Comparison of ENCODE assay signal across 24 cellular contexts in the genomic region with DNA sequence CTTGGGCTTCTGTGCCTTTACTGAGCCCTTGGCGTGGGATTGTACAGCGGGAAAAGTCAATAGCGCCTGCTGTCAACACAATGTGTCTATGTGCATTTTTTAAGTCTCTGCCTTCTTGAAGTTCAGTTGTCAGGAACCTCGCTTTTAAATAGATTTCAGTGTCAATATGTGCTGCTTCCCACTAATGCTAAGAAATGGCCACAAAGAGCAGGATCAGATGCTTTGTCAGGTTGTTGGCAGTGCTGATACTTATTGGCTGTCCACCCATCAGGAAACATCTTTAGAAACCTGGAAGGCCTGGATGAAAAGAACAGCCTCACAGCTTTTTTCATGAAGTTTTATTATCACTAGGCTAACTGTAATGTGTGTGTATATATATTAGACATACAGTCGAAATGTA.
DNase-seq lines count a peak whose midpoint lies in the region; FAIRE-seq and TF ChIP-seq lines count a peak whose summit lies in the region.
"Had no signal": no experiment of that assay in that cellular context is flagged by ENCODE, and none has a peak within 500 bp of the region (broad histone marks: within the 10 kb centered on the region; RNA-seq: fewer than 3 reads in every experiment).

No MANE protein-coding gene starts in this region.

- H3K79me2 ChIP-seq in neural progenitor cell (ENCODE audit: low read depth), result no peaks in the 10 kb centered on the region

- no peak overlapping the region for H3K4me3 Mint-ChIP-seq in neural progenitor cell
- H3K4me3 Mint-ChIP-seq: B cell; CD4-positive, CD25-positive, alpha-beta regulatory T cell; CD8-positive, alpha-beta T cell had no signal

- H4K20me1 ChIP-seq in neural progenitor cell (ENCODE audit: low read depth), result no peaks in the 10 kb centered on the region
- H4K20me1 ChIP-seq: BLaER1 had no signal

- H3K27ac Mint-ChIP-seq in neural progenitor cell, result peak overlapping the region; percentile 5
- H3K27ac Mint-ChIP-seq: B cell; CD4-positive, CD25-positive, alpha-beta regulatory T cell; CD8-positive, alpha-beta T cell had no signal

- H3K4me3 ChIP-seq in neural progenitor cell (no peak overlapping the region), kidney (ENCODE audit: low read length in 2 of 2) (no peak overlapping the region)
- H3K4me3 ChIP-seq: BLaER1, GM23248 had no signal

- H3K9me3 ChIP-seq in neural progenitor cell (ENCODE audit: low read depth), result no peaks in the 10 kb centered on the region
- no peaks in the 10 kb centered on the region for H3K9me3 ChIP-seq in kidney (ENCODE audit: control insufficient read depth in 1 of 2, low read length in 2 of 2)
- H3K9me3 ChIP-seq: BLaER1, Caco-2 had no signal

- no peak for FAIRE-seq in kidney (lab: Jason Lieb, UNC)
- FAIRE-seq: A204.1, G401.6, GM12892, GM19239, H1 had no signal

- intact Hi-C loops in kidney (cut with DNase I), result no loop called here

- no peaks in the 10 kb centered on the region for H3K27me3 ChIP-seq in neural progenitor cell
- H3K27me3 ChIP-seq: BLaER1 had no signal

- H2AFZ ChIP-seq in neural progenitor cell (replicated peaks), result peak overlapping the region; percentile 38
- H2AFZ ChIP-seq: GM23248 had no signal

- no peak overlapping the region for H3K27ac ChIP-seq in neural progenitor cell
- H3K27ac ChIP-seq in kidney (ENCODE audit: low read depth in 2 of 2, low read length in 2 of 2), result no peak overlapping the region
- H3K27ac ChIP-seq: 22Rv1, BLaER1, C4-2B, GM23248 had no signal

- peaks cover 13% of the 10 kb centered on the region for H3K4me1 Mint-ChIP-seq in neural progenitor cell
- H3K4me1 Mint-ChIP-seq: B cell; CD4-positive, CD25-positive, alpha-beta regulatory T cell had no signal

- H3F3A ChIP-seq in neural progenitor cell (ENCODE audit: low read depth), result no peaks in the 10 kb centered on the region

- no peak overlapping the region for H3K4me2 ChIP-seq in neural progenitor cell
- H3K4me2 ChIP-seq: BLaER1 had no signal

- H3K9me3 Mint-ChIP-seq in neural progenitor cell, result peaks cover 20% of the 10 kb centered on the region

- TF ChIP-seq CTCF in neural progenitor cell (IDR thresholded peaks at IDR 0.05) (no peak), kidney (IDR thresholded peaks at IDR 0.05; ENCODE audit: borderline replicate concordance, extremely low read depth, insufficient read depth) (no peak)

- H3K36me3 ChIP-seq in neural progenitor cell (no peaks in the 10 kb centered on the region), kidney (ENCODE audit: control insufficient read depth in 1 of 2, insufficient read depth in 2 of 2, low read length in 2 of 2) (no peaks in the 10 kb centered on the region)
- H3K36me3 ChIP-seq: BLaER1 had no signal

- no peak overlapping the region for H3K9ac ChIP-seq in neural progenitor cell
- no peak overlapping the region for H3K9ac ChIP-seq in kidney (ENCODE audit: low read length in 2 of 2)
- H3K9ac ChIP-seq: BLaER1, GM23248 had no signal

- no peaks in the 10 kb centered on the region for H3K27me3 Mint-ChIP-seq in neural progenitor cell (ENCODE audit: insufficient read depth, low read depth)
- H3K27me3 Mint-ChIP-seq: B cell; CD4-positive, CD25-positive, alpha-beta regulatory T cell had no signal

- peak; percentile 0 for DNase-seq in NCI-H2171 treated with DMSO at 0.1 percent for 48 hours (lab: John Stamatoyannopoulos, UW)
- no peak for DNase-seq in NCI-H2171 (lab: John Stamatoyannopoulos, UW)
- DNase-seq in left kidney (ENCODE audit: low read depth, low spot score), result peak; percentile 4
- no peak for DNase-seq in neural progenitor cell (ENCODE audit: low spot score)
- DNase-seq in stimulated activated naive CD4-positive, alpha-beta T cell (lab: John Stamatoyannopoulos, UW), result no peak
- DNase-seq in kidney, result no peak
- no peak for DNase-seq in NOMO-1 treated with dmso at 0.1 percent for 144 hours (lab: John Stamatoyannopoulos, UW; ENCODE audit: unreplicated experiment)
- DNase-seq: Caco-2; CD4-positive, CD25-positive, alpha-beta regulatory T cell; CD8-positive, alpha-beta T cell; DMS153; DND-41; GM23248; H7; HCEC 1CT had no signal

- no peaks in the 10 kb centered on the region for H3K36me3 Mint-ChIP-seq in neural progenitor cell
- H3K36me3 Mint-ChIP-seq: CD4-positive, CD25-positive, alpha-beta regulatory T cell; CD8-positive, alpha-beta T cell had no signal

- no peaks in the 10 kb centered on the region for H3K4me1 ChIP-seq in neural progenitor cell
- no peaks in the 10 kb centered on the region for H3K4me1 ChIP-seq in kidney (ENCODE audit: control insufficient read depth in 1 of 2, insufficient read depth in 1 of 2, low read depth in 1 of 2, low read length in 2 of 2)
- H3K4me1 ChIP-seq: BLaER1, Caco-2 had no signal

Comparison
In these comparisons a context has a peak if more than half of its experiments do, and no peak if none do; other contexts are left out.
1. DNase-seq: peak in NCI-H2171 treated with DMSO at 0.1 percent for 48 hours (single experiment) and left kidney (single experiment); none in NCI-H2171 (single experiment), neural progenitor cell (single experiment), stimulated activated naive CD4-positive, alpha-beta T cell (0 of 6), kidney (single experiment) and NOMO-1 treated with dmso at 0.1 percent for 144 hours (single experiment).